ENCODE assay signal across 2 cellular contexts in the genomic region with DNA sequence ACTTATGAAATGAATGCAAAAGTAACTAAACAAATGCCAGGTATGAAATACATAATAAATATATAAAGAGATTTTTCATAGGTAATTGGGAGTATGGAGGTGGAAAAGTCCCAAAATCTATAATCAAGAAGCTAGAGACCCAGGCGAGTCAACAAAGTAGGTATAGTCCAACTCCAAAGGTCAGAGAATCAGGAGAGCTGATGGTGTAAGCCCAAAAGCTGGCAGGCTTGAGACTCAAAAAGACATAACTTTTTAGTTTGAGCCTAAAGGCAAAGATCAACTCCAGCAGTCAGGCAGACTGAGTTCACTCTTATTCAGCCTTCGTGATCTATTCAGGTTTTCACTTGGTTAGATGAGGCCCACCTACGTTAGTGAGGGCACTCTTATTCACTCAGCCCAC.
TF ChIP-seq lines count a peak whose summit lies in the region.

No MANE protein-coding gene starts in this region.

TF ChIP-seq in liver, 16 proteins besides CTCF, POLR2A, EP300 and RAD21 (continued from another document):
- TF ChIP-seq, protein P1, sequence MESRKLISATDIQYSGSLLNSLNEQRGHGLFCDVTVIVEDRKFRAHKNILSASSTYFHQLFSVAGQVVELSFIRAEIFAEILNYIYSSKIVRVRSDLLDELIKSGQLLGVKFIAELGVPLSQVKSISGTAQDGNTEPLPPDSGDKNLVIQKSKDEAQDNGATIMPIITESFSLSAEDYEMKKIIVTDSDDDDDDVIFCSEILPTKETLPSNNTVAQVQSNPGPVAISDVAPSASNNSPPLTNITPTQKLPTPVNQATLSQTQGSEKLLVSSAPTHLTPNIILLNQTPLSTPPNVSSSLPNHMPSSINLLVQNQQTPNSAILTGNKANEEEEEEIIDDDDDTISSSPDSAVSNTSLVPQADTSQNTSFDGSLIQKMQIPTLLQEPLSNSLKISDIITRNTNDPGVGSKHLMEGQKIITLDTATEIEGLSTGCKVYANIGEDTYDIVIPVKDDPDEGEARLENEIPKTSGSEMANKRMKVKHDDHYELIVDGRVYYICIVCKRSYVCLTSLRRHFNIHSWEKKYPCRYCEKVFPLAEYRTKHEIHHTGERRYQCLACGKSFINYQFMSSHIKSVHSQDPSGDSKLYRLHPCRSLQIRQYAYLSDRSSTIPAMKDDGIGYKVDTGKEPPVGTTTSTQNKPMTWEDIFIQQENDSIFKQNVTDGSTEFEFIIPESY (IDR thresholded peaks at IDR 0.05): peak; percentile 72
- TF ChIP-seq YY1 (IDR thresholded peaks at IDR 0.05): peak; percentile 56
- peak; percentile 64 for TF ChIP-seq FOXA1 (IDR thresholded peaks at IDR 0.05)
- TF ChIP-seq TAF1 (conservative IDR thresholded peaks at IDR 0.05): no peak
- TF ChIP-seq HNF4G (IDR thresholded peaks at IDR 0.05): peak; percentile 95
- TF ChIP-seq, protein P2, sequence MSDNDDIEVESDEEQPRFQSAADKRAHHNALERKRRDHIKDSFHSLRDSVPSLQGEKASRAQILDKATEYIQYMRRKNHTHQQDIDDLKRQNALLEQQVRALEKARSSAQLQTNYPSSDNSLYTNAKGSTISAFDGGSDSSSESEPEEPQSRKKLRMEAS (IDR thresholded peaks at IDR 0.05): peak; percentile 52
- no peak for TF ChIP-seq GABPA (IDR thresholded peaks at IDR 0.05 in 1 of 2, conservative IDR thresholded peaks at IDR 0.05 in 1 of 2)
- TF ChIP-seq NR2F2 (IDR thresholded peaks at IDR 0.05): peak; percentile 35
- peak; percentile 68 for TF ChIP-seq REST (IDR thresholded peaks at IDR 0.05)
- TF ChIP-seq RXRA (IDR thresholded peaks at IDR 0.05): peak; percentile 80 to 86
- peak; percentile 86 for TF ChIP-seq SP1 (IDR thresholded peaks at IDR 0.05)

TF ChIP-seq in HepG2, 621 proteins besides CTCF, POLR2A, EP300 and RAD21 (continued from another document):
- TF ChIP-seq UBTF (CRISPR knock-in tag; IDR thresholded peaks at IDR 0.05) (no peak), MTA3 (CRISPR knock-in tag; IDR thresholded peaks at IDR 0.05) (no peak), ZNF567 (CRISPR knock-in tag; IDR thresholded peaks at IDR 0.05; ENCODE audit: borderline replicate concordance) (no peak), DPF2 (CRISPR knock-in tag; IDR thresholded peaks at IDR 0.05; ENCODE audit: borderline replicate concordance, low read depth) (no peak), ADNP (CRISPR knock-in tag; IDR thresholded peaks at IDR 0.05) (no peak), HMG20A (CRISPR knock-in tag; IDR thresholded peaks at IDR 0.05; ENCODE audit: borderline replicate concordance) (no peak), ZNF468 (CRISPR knock-in tag; IDR thresholded peaks at IDR 0.05) (no peak), CEBPG (CRISPR knock-in tag; IDR thresholded peaks at IDR 0.05) (no peak), NR2F6 (IDR thresholded peaks at IDR 0.05) (no peak), NR2F6 (CRISPR knock-in tag; IDR thresholded peaks at IDR 0.05) (no peak), ZNF83 (CRISPR knock-in tag; IDR thresholded peaks at IDR 0.05; ENCODE audit: borderline replicate concordance) (no peak), ZNF703 (CRISPR knock-in tag; IDR thresholded peaks at IDR 0.05; ENCODE audit: borderline replicate concordance) (no peak)
- TF ChIP-seq, protein P3, sequence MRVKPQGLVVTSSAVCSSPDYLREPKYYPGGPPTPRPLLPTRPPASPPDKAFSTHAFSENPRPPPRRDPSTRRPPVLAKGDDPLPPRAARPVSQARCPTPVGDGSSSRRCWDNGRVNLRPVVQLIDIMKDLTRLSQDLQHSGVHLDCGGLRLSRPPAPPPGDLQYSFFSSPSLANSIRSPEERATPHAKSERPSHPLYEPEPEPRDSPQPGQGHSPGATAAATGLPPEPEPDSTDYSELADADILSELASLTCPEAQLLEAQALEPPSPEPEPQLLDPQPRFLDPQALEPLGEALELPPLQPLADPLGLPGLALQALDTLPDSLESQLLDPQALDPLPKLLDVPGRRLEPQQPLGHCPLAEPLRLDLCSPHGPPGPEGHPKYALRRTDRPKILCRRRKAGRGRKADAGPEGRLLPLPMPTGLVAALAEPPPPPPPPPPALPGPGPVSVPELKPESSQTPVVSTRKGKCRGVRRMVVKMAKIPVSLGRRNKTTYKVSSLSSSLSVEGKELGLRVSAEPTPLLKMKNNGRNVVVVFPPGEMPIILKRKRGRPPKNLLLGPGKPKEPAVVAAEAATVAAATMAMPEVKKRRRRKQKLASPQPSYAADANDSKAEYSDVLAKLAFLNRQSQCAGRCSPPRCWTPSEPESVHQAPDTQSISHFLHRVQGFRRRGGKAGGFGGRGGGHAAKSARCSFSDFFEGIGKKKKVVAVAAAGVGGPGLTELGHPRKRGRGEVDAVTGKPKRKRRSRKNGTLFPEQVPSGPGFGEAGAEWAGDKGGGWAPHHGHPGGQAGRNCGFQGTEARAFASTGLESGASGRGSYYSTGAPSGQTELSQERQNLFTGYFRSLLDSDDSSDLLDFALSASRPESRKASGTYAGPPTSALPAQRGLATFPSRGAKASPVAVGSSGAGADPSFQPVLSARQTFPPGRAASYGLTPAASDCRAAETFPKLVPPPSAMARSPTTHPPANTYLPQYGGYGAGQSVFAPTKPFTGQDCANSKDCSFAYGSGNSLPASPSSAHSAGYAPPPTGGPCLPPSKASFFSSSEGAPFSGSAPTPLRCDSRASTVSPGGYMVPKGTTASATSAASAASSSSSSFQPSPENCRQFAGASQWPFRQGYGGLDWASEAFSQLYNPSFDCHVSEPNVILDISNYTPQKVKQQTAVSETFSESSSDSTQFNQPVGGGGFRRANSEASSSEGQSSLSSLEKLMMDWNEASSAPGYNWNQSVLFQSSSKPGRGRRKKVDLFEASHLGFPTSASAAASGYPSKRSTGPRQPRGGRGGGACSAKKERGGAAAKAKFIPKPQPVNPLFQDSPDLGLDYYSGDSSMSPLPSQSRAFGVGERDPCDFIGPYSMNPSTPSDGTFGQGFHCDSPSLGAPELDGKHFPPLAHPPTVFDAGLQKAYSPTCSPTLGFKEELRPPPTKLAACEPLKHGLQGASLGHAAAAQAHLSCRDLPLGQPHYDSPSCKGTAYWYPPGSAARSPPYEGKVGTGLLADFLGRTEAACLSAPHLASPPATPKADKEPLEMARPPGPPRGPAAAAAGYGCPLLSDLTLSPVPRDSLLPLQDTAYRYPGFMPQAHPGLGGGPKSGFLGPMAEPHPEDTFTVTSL (CRISPR knock-in tag; IDR thresholded peaks at IDR 0.05; ENCODE audit: borderline replicate concordance): no peak
